20 cellular contexts compared by ENCODE assay signal in genomic region chr10:18767981-18768380, GRCh38.
"Had no signal": no experiment of that assay in that cellular context is flagged by ENCODE, and none has a peak within 500 bp of the region (broad histone marks: within the 10 kb centered on the region; RNA-seq: fewer than 3 reads in every experiment).

No MANE protein-coding gene starts in this region.

- ATAC-seq: effector memory CD8-positive, alpha-beta T cell; foreskin keratinocyte; left cardiac atrium; natural killer cell treated with Interleukin-12 subunit alpha and Interleukin-12 subunit beta and Interleukin-15 and Interleukin-18, amount 100 ng/mL, for 72 hours had no signal

- H3K36me3 ChIP-seq: esophagus squamous epithelium, left ventricle myocardium inferior, neural progenitor cell, ovary, right atrium auricular region had no signal

- H2AFZ ChIP-seq: hepatocyte, neural progenitor cell had no signal

- H3K4me2 ChIP-seq: hepatocyte, neural progenitor cell, smooth muscle cell had no signal

- H3K4me3 ChIP-seq: esophagus squamous epithelium, hepatocyte, left ventricle myocardium inferior, lung, neural progenitor cell, ovary, right atrium auricular region, smooth muscle cell had no signal

- H3K9ac ChIP-seq: neural progenitor cell had no signal

- H3K79me2 ChIP-seq: hepatocyte had no signal

- H3K27ac ChIP-seq: epithelial cell of prostate, esophagus squamous epithelium, foreskin keratinocyte, hepatocyte, left ventricle myocardium inferior, neural progenitor cell, ovary, right atrium auricular region had no signal

- FAIRE-seq: kidney had no signal

- H3K27me3 ChIP-seq: esophagus squamous epithelium, foreskin keratinocyte, hepatocyte, neural progenitor cell, ovary, right atrium auricular region had no signal

- H3K9me3 ChIP-seq: esophagus squamous epithelium, left ventricle myocardium inferior, ovary, right atrium auricular region had no signal

- H3K4me1 ChIP-seq: esophagus squamous epithelium, foreskin keratinocyte, left ventricle myocardium inferior, neural progenitor cell, right atrium auricular region had no signal

- DNase-seq: effector memory CD8-positive, alpha-beta T cell; esophagus squamous epithelium; foreskin keratinocyte; kidney; left cardiac atrium; left ventricle myocardium inferior; mesenchymal stem cell; midbrain; nucleus accumbens; ovary; stimulated activated CD4-positive, alpha-beta T cell treated with anti-CD3 and anti-CD28 coated beads, Interleukin-2, amount 100 ng/mL, for 48 hours; stimulated activated naive CD4-positive, alpha-beta T cell treated with Interleukin-2 at 50 U/mL for 16 hours; trophoblast cell had no signal
